ENCODE assay signal across 8 cellular contexts in the genomic region with DNA sequence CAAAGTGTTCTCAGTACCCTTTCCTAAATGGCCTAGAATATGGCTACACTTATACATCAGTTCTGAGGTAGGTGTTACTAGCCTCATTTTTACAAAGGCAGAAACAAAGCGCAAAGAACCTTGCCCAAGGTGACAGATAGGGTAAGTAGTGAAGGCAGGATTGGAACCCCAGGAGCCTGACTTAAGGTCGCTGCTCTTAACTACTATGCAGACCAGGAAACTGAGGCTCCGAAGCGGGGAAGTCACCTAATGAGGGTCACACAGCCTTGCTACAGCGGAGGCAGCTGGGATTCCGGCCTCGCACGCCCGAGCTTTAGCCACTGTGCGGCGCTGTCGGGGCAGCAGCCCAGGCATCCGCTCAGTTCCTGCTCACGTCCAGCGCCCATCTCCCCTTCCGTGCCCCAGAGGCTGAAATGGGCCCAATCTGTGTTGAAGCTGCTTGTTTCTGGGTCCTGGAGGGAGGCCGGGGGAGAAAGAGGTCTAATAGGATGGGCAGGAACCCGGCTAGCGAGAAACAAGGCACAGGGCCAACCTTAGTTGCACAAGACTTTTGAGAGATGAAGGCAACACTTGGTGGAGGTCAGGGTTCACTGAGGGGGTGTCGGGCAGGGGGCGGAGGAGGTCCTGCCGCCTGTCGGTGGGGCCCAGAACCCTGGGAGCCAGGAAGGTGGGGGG. TPM values are rescaled to one million over a fixed set of nuclear protein-coding genes. Genes with fewer than 3 reads are reported as not detected.
DNase-seq lines count a peak whose midpoint lies in the region; ATAC-seq, FAIRE-seq and TF ChIP-seq lines count a peak whose summit lies in the region.

No MANE protein-coding gene starts in this region.

- H3K27ac Mint-ChIP-seq in T-helper 17 cell (peak overlapping the region; percentile 72), astrocyte (ENCODE audit: unreplicated experiment) (peak overlapping the region; percentile 58)

- H3K9ac ChIP-seq in astrocyte (ENCODE audit: low read length) (peak overlapping the region; percentile 62), iPS-18a (ENCODE audit: low read length) (no peak overlapping the region), smooth muscle cell (ENCODE audit: low read depth) (no peak overlapping the region)

- no peak overlapping the region for H3K27ac ChIP-seq in astrocyte (ENCODE audit: low read depth, low read length)
- H3K27ac ChIP-seq in iPS-18a (ENCODE audit: low read length), result no peak overlapping the region
- H3K27ac ChIP-seq in smooth muscle cell (ENCODE audit: low read depth), result no peak overlapping the region

- WGBS in smooth muscle cell (ENCODE audit: low lambda C conversion rate), result 5% methylated on average over 23 of the region's 23 CpGs

- peak overlapping the region; percentile 92 for H2AFZ ChIP-seq in astrocyte (ENCODE audit: low read depth, low read length)
- no peak overlapping the region for H2AFZ ChIP-seq in smooth muscle cell (ENCODE audit: low read depth)

- H3K36me3 Mint-ChIP-seq in T-helper 17 cell (ENCODE audit: low read depth) (no peaks in the 10 kb centered on the region), astrocyte (ENCODE audit: low read depth, unreplicated experiment) (peaks cover 3% of the 10 kb centered on the region)

- peaks cover 32% of the 10 kb centered on the region for H3K4me1 Mint-ChIP-seq in T-helper 17 cell
- H3K4me1 Mint-ChIP-seq in astrocyte (ENCODE audit: low read depth, unreplicated experiment), result peaks cover 10% of the 10 kb centered on the region

- no peaks in the 10 kb centered on the region for H3F3A ChIP-seq in smooth muscle cell (ENCODE audit: low read depth)

- H3K36me3 ChIP-seq in astrocyte (ENCODE audit: insufficient read depth, low read length) (no peaks in the 10 kb centered on the region), iPS-18a (ENCODE audit: control insufficient read depth, low read depth, low read length) (no peaks in the 10 kb centered on the region), smooth muscle cell (ENCODE audit: low read depth) (no peaks in the 10 kb centered on the region)

- H3K4me1 ChIP-seq in astrocyte (ENCODE audit: insufficient read depth, low read length) (peaks cover 18% of the 10 kb centered on the region), iPS-18a (ENCODE audit: control insufficient read depth, low read depth, low read length) (peaks cover 13% of the 10 kb centered on the region), smooth muscle cell (ENCODE audit: low read depth) (peaks cover 15% of the 10 kb centered on the region)

- H3K79me2 ChIP-seq in astrocyte (ENCODE audit: insufficient read depth, low read length) (no peaks in the 10 kb centered on the region), smooth muscle cell (ENCODE audit: low read depth) (no peaks in the 10 kb centered on the region)

- H4K20me1 ChIP-seq in astrocyte (ENCODE audit: insufficient read depth, low read length) (peaks cover 27% of the 10 kb centered on the region), smooth muscle cell (ENCODE audit: low read depth) (peaks cover 4% of the 10 kb centered on the region)

- peak; percentile 38 for ATAC-seq in HG02642 (IDR thresholded peaks at IDR 0.05; ENCODE audit: poor library complexity, unreplicated experiment)
- peak; percentile 30 for ATAC-seq in T-helper 17 cell
- no peak for ATAC-seq in GM18520 (IDR thresholded peaks at IDR 0.05; ENCODE audit: unreplicated experiment)

- DNase-seq in NCI-H1092 treated with DMSO at 0.1 percent for 48 hours (lab: John Stamatoyannopoulos, UW), result peak; percentile 40
- peak; percentile 58 to 71 (median 67) for DNase-seq in T-helper 17 cell
- DNase-seq in astrocyte (ENCODE audit: low read depth), result peak; percentile 19
- no peak for DNase-seq in smooth muscle cell (lab: John Stamatoyannopoulos, UW; ENCODE audit: unreplicated experiment)

- H3K4me3 Mint-ChIP-seq in T-helper 17 cell (peak overlapping the region; percentile 96), astrocyte (ENCODE audit: unreplicated experiment) (peak overlapping the region; percentile 73)

- FAIRE-seq in astrocyte (lab: Jason Lieb, UNC), result no peak

- H3K27me3 Mint-ChIP-seq in T-helper 17 cell (no peaks in the 10 kb centered on the region), astrocyte (ENCODE audit: low read depth, unreplicated experiment) (peaks cover 53% of the 10 kb centered on the region)

- H3K27me3 ChIP-seq in astrocyte (ENCODE audit: insufficient read depth, low read length) (peaks cover 77% of the 10 kb centered on the region), iPS-18a (ENCODE audit: control insufficient read depth, insufficient read depth, low read length) (peaks cover 98% of the 10 kb centered on the region), smooth muscle cell (ENCODE audit: low read depth) (peaks cover 98% of the 10 kb centered on the region)

- H3K9me3 ChIP-seq in T-helper 17 cell (ENCODE audit: control insufficient read depth, low read length, poor library complexity, severe bottlenecking), result no peaks in the 10 kb centered on the region
- no peaks in the 10 kb centered on the region for H3K9me3 ChIP-seq in astrocyte (ENCODE audit: insufficient read depth, low read depth, low read length)
- H3K9me3 ChIP-seq in iPS-18a (ENCODE audit: control insufficient read depth, low read depth, low read length), result peaks cover 5% of the 10 kb centered on the region
- H3K9me3 ChIP-seq in smooth muscle cell (replicated peaks; ENCODE audit: low read depth), result no peaks in the 10 kb centered on the region

- peak overlapping the region; percentile 61 for H3K4me3 ChIP-seq in astrocyte (ENCODE audit: insufficient read depth, low read depth, low read length)
- H3K4me3 ChIP-seq in iPS-18a (ENCODE audit: low read length), result peak overlapping the region; percentile 50
- H3K4me3 ChIP-seq in smooth muscle cell, result peak overlapping the region; percentile 63

- TF ChIP-seq CTCF in GM12874 (IDR thresholded peaks at IDR 0.05; ENCODE audit: insufficient read depth, low read depth, low read length) (peak; percentile 100), astrocyte (IDR thresholded peaks at IDR 0.05; ENCODE audit: insufficient read depth, low read depth, low read length) (peak; percentile 88), smooth muscle cell (IDR thresholded peaks at IDR 0.05; ENCODE audit: borderline replicate concordance, insufficient read depth, poor library complexity, severe bottlenecking) (peak; percentile 69)

- H3K9me3 Mint-ChIP-seq in astrocyte (ENCODE audit: unreplicated experiment), result peaks cover 10% of the 10 kb centered on the region

- H3K4me2 ChIP-seq in astrocyte (ENCODE audit: low read length), result peak overlapping the region; percentile 85
- H3K4me2 ChIP-seq in smooth muscle cell, result peak overlapping the region; percentile 88

RNA-seq across cellular contexts. Expression of a gene that starts 1.4 kb away (rescaled TPM):
- under 1 TPM; 0.37 to 0.44 TPM for total RNA-seq in T-helper 17 cell
- 0.07 TPM in 1 of 2 replicates, not detected in the other for total RNA-seq in astrocyte
- total RNA-seq in smooth muscle cell, result not detected in 2 replicates
- polyA plus RNA-seq in smooth muscle cell, result 0.09 TPM in 1 of 2 replicates, not detected in the other

RNA-seq across cellular contexts. Expression of a gene that starts 20.4 kb away (rescaled TPM):
- total RNA-seq in T-helper 17 cell (not detected), astrocyte (0.14 TPM in 1 of 2 replicates, not detected in the other), smooth muscle cell (not detected in 2 replicates)
- 0.34 TPM in 1 of 2 replicates, not detected in the other for polyA plus RNA-seq in smooth muscle cell
